Comparison of ENCODE assay signal across 8 cellular contexts in genomic region chr9:98795295-98795955, GRCh38. TPM values are rescaled to one million over a fixed set of nuclear protein-coding genes. Genes with fewer than 3 reads are reported as not detected.
DNase-seq lines count a peak whose midpoint lies in the region; ATAC-seq and TF ChIP-seq lines count a peak whose summit lies in the region.

No MANE protein-coding gene starts in this region.

- no peaks in the 10 kb centered on the region for H3K9me3 Mint-ChIP-seq in central memory CD8-positive, alpha-beta T cell

- no peaks in the 10 kb centered on the region for H3K36me3 ChIP-seq in A673 (ENCODE audit: insufficient read depth, low read length, poor library complexity, severe bottlenecking)
- no peaks in the 10 kb centered on the region for H3K36me3 ChIP-seq in muscle layer of duodenum (ENCODE audit: control insufficient read depth in 1 of 2, insufficient read depth in 2 of 2, low read length in 2 of 2)

- DNase-seq in A673 (ENCODE audit: low spot score) (no peak), NCI-H2171 treated with DMSO at 0.1 percent for 48 hours (lab: John Stamatoyannopoulos, UW) (no peak), COR-L47 (lab: John Stamatoyannopoulos, UW) (no peak), GM10248 (ENCODE audit: extremely low spot score) (no peak)
- DNase-seq in central memory CD8-positive, alpha-beta T cell (ENCODE audit: low spot score in 2 of 2), result no peak

- H3K4me3 ChIP-seq in A673 (ENCODE audit: low read depth, low read length, poor library complexity, severe bottlenecking) (peak overlapping the region; percentile 53), muscle layer of duodenum (ENCODE audit: low read depth in 1 of 2, low read length in 2 of 2) (peak overlapping the region; percentile 60 to 74)

- H3K27me3 Mint-ChIP-seq in central memory CD8-positive, alpha-beta T cell, result no peaks in the 10 kb centered on the region

- H3K27ac ChIP-seq in A673 (ENCODE audit: low read depth, low read length, poor library complexity, severe bottlenecking), result no peak overlapping the region
- H3K27ac ChIP-seq in muscle layer of duodenum (ENCODE audit: low read length), result no peak overlapping the region

- peaks cover 8% of the 10 kb centered on the region for H3K36me3 Mint-ChIP-seq in central memory CD8-positive, alpha-beta T cell (ENCODE audit: insufficient read depth)

- peak overlapping the region; percentile 89 for H3K4me3 Mint-ChIP-seq in central memory CD8-positive, alpha-beta T cell

- intact Hi-C loops in A673 (cut with micrococcal nuclease; ENCODE audit: unreplicated experiment), result no loop called here

- H3K27ac Mint-ChIP-seq in central memory CD8-positive, alpha-beta T cell (ENCODE audit: low read depth), result peak overlapping the region; percentile 30

- H3K4me1 Mint-ChIP-seq in central memory CD8-positive, alpha-beta T cell, result peaks cover 39% of the 10 kb centered on the region

- ATAC-seq in central memory CD8-positive, alpha-beta T cell (replicated peaks; ENCODE audit: extremely low read depth, poor library complexity, severe bottlenecking), result no peak
- no peak for ATAC-seq in HG03095 (IDR thresholded peaks at IDR 0.05; ENCODE audit: unreplicated experiment)

- TSS peak; percentile 43 for BruUV-seq in A673 (replicated peaks; lab: Mats Ljungman, UMichigan)

- H3K27me3 ChIP-seq in A673 (replicated peaks; ENCODE audit: insufficient read depth, low read depth, low read length, poor library complexity) (no peaks in the 10 kb centered on the region), muscle layer of duodenum (ENCODE audit: low read depth, low read length) (no peaks in the 10 kb centered on the region)

- no peak for TF ChIP-seq EP300 in Ishikawa (IDR thresholded peaks at IDR 0.05; ENCODE audit: borderline replicate concordance)

- H3K9me3 ChIP-seq in A673 (ENCODE audit: low read depth, low read length, poor library complexity, severe bottlenecking) (no peaks in the 10 kb centered on the region), muscle layer of duodenum (ENCODE audit: control insufficient read depth in 1 of 2, low read length in 2 of 2) (no peaks in the 10 kb centered on the region)

- CTCF ChIA-PET in A673 (lab: Charles Lee) (no interaction called here), GM10248 (lab: Yijun Ruan, JAX) (interaction anchor here (7.0 kb wide), 1 partner anchor 20 kb away, joined by 50 read pairs; no protein-coding TSS in a partner anchor)

- TF ChIP-seq CTCF in A673 (conservative IDR thresholded peaks at IDR 0.05; ENCODE audit: low read depth, low read length) (no peak), GM10248 (IDR thresholded peaks at IDR 0.05; ENCODE audit: control extremely low read depth, extremely low read depth, low read depth, missing control alignments) (no peak)

- H3K4me1 ChIP-seq in A673 (ENCODE audit: insufficient read depth, low read length, poor library complexity, severe bottlenecking), result no peaks in the 10 kb centered on the region
- peaks cover 18 to 21% of the 10 kb centered on the region in 2 donors for H3K4me1 ChIP-seq in muscle layer of duodenum (ENCODE audit: control insufficient read depth in 1 of 2, insufficient read depth in 2 of 2, low read length in 2 of 2)

- no peak for TF ChIP-seq RAD21 in Ishikawa (IDR thresholded peaks at IDR 0.05; ENCODE audit: low read depth)

- POLR2A ChIA-PET in A673 (lab: Charles Lee; ENCODE audit: low non-redundant PET), result no interaction called here
- POLR2A ChIA-PET in GM10248 (lab: Yijun Ruan, JAX), result no interaction called here

TF ChIP-seq in Ishikawa, 13 proteins besides CTCF, POLR2A, EP300 and RAD21:
- 0 out of 2 replicates have a peak, but pooled peaks have one; percentile 15 for TF ChIP-seq ZBTB7A (IDR thresholded peaks at IDR 0.05; ENCODE audit: low read depth)
- TF ChIP-seq MAX (IDR thresholded peaks at IDR 0.05), result no peak
TF ChIP-seq in Ishikawa: peak in this region for 1.

RNA-seq across cellular contexts. Expression of gene ANKS6, which starts 0.9 kb away (rescaled TPM):
- total RNA-seq in A673 (2021), result 14.4 and 20.5 TPM in 2 replicates

RNA-seq across cellular contexts. Expression of gene GALNT12, which starts 12.0 kb away (rescaled TPM):
- 0.54 and 1.0 TPM in 2 replicates for total RNA-seq in A673 (2021)
